In genomic region chrX:29491659-29492058, GRCh38 we compare ENCODE assay signal across 27 cellular contexts.
"Had no signal": no experiment of that assay in that cellular context is flagged by ENCODE, and none has a peak within 500 bp of the region (broad histone marks: within the 10 kb centered on the region; RNA-seq: fewer than 3 reads in every experiment).

No MANE protein-coding gene starts in this region.

- DNase-seq: hypothalamus; immature natural killer cell; kidney; left colon; left lung; lower lobe of right lung; mammary epithelial cell; mucosa of descending colon; naive thymus-derived CD4-positive, alpha-beta T cell; ovary; posterior cingulate gyrus; retina; right cardiac atrium; sigmoid colon; small intestine; spleen; stimulated activated CD4-positive, alpha-beta T cell treated with anti-CD3 and anti-CD28 coated beads, Interleukin-4, amount 100 ng/mL, for 24 hours; stimulated activated naive CD4-positive, alpha-beta T cell; uterus had no signal

- H3K9me3 ChIP-seq: left lung, lower lobe of right lung, mucosa of descending colon, ovary, prostate gland, sigmoid colon, spleen, tibial nerve, uterus had no signal

- H3K36me3 Mint-ChIP-seq: immature natural killer cell; mesothelial cell of epicardium; naive thymus-derived CD4-positive, alpha-beta T cell; natural killer cell treated with Interleukin-12 subunit alpha and Interleukin-12 subunit beta and Interleukin-15 and Interleukin-18, amount 100 ng/mL, for 72 hours; stimulated activated effector memory CD8-positive, alpha-beta T cell treated with anti-CD3 and anti-CD28 coated beads, Interleukin-12 subunit alpha, Interleukin-12 subunit beta, amount 100 ng/mL, for 72 hours; type B pancreatic cell had no signal

- H3K27me3 ChIP-seq: left lung, ovary, sigmoid colon, spleen, tibial nerve, uterus had no signal

- H3K27ac ChIP-seq: left lung, lower lobe of right lung, ovary, prostate gland, sigmoid colon, spleen, tibial nerve, uterus had no signal

- H3K4me3 Mint-ChIP-seq: immature natural killer cell; mesothelial cell of epicardium; naive thymus-derived CD4-positive, alpha-beta T cell; natural killer cell treated with Interleukin-12 subunit alpha and Interleukin-12 subunit beta and Interleukin-15 and Interleukin-18, amount 100 ng/mL, for 72 hours; stimulated activated effector memory CD8-positive, alpha-beta T cell treated with anti-CD3 and anti-CD28 coated beads, Interleukin-12 subunit alpha, Interleukin-12 subunit beta, amount 100 ng/mL, for 72 hours; stimulated activated naive CD8-positive, alpha-beta T cell treated with anti-CD3 and anti-CD28 coated beads, Interleukin-15, Interleukin-2, amounts not matched to agents 100 ng/mL and 50 ng/mL, for 24 hours; type B pancreatic cell had no signal

- H3K9me3 Mint-ChIP-seq: mesothelial cell of epicardium; stimulated activated naive CD8-positive, alpha-beta T cell treated with anti-CD3 and anti-CD28 coated beads, Interleukin-15, Interleukin-2, amounts not matched to agents 100 ng/mL and 50 ng/mL, for 24 hours; type B pancreatic cell had no signal

- H3K27ac Mint-ChIP-seq: immature natural killer cell; mesothelial cell of epicardium; naive thymus-derived CD4-positive, alpha-beta T cell; natural killer cell treated with Interleukin-12 subunit alpha and Interleukin-12 subunit beta and Interleukin-15 and Interleukin-18, amount 100 ng/mL, for 72 hours; stimulated activated effector memory CD8-positive, alpha-beta T cell treated with anti-CD3 and anti-CD28 coated beads, Interleukin-12 subunit alpha, Interleukin-12 subunit beta, amount 100 ng/mL, for 72 hours; stimulated activated naive CD8-positive, alpha-beta T cell treated with anti-CD3 and anti-CD28 coated beads, Interleukin-15, Interleukin-2, amounts not matched to agents 100 ng/mL and 50 ng/mL, for 24 hours; type B pancreatic cell had no signal

- FAIRE-seq: islet of Langerhans, kidney, small intestine had no signal

- ATAC-seq: left colon; left lung; lower lobe of right lung; mucosa of descending colon; naive thymus-derived CD4-positive, alpha-beta T cell; natural killer cell treated with Interleukin-12 subunit alpha and Interleukin-12 subunit beta and Interleukin-15 and Interleukin-18, amount 100 ng/mL, for 72 hours; right cardiac atrium; stimulated activated effector memory CD8-positive, alpha-beta T cell treated with anti-CD3 and anti-CD28 coated beads, Interleukin-12 subunit alpha, Interleukin-12 subunit beta, amount 100 ng/mL, for 72 hours had no signal

- H3K4me1 ChIP-seq: left lung, lower lobe of right lung, prostate gland, sigmoid colon, spleen, tibial nerve, uterus had no signal

- H3K36me3 ChIP-seq: left lung, lower lobe of right lung, ovary, prostate gland, sigmoid colon, spleen, tibial nerve, uterus had no signal

- H3K27me3 Mint-ChIP-seq: naive thymus-derived CD4-positive, alpha-beta T cell; natural killer cell treated with Interleukin-12 subunit alpha and Interleukin-12 subunit beta and Interleukin-15 and Interleukin-18, amount 100 ng/mL, for 72 hours; stimulated activated naive CD8-positive, alpha-beta T cell treated with anti-CD3 and anti-CD28 coated beads, Interleukin-15, Interleukin-2, amounts not matched to agents 100 ng/mL and 50 ng/mL, for 24 hours; type B pancreatic cell had no signal

- H3K4me1 Mint-ChIP-seq: immature natural killer cell; naive thymus-derived CD4-positive, alpha-beta T cell; stimulated activated effector memory CD8-positive, alpha-beta T cell treated with anti-CD3 and anti-CD28 coated beads, Interleukin-12 subunit alpha, Interleukin-12 subunit beta, amount 100 ng/mL, for 72 hours had no signal

- H3K4me3 ChIP-seq: left lung, lower lobe of right lung, mucosa of descending colon, ovary, prostate gland, sigmoid colon, spleen, tibial nerve, uterus had no signal
